Comparison of ENCODE assay signal across 1 cellular context in genomic region chr3:36373661-36374060, GRCh38.
TF ChIP-seq lines count a peak whose summit lies in the region.

No MANE protein-coding gene starts in this region.

TF ChIP-seq in H1, 55 proteins besides CTCF, POLR2A, EP300 and RAD21 (continued from another document):
- TF ChIP-seq CREB1 (IDR thresholded peaks at IDR 0.05): no peak
- TF ChIP-seq GABPA (IDR thresholded peaks at IDR 0.05; ENCODE audit: borderline replicate concordance, insufficient read depth, low read length): no peak
- no peak for TF ChIP-seq USF2 (IDR thresholded peaks at IDR 0.05; ENCODE audit: low read length)
- TF ChIP-seq ATF2 (IDR thresholded peaks at IDR 0.05; ENCODE audit: low read length): no peak
- TF ChIP-seq SP1 (IDR thresholded peaks at IDR 0.05; ENCODE audit: low read depth, low read length): no peak
- no peak for TF ChIP-seq E2F6 (IDR thresholded peaks at IDR 0.05)
- TF ChIP-seq TBP (IDR thresholded peaks at IDR 0.05; ENCODE audit: low read depth, low read length): no peak
- no peak for TF ChIP-seq SIX5 (IDR thresholded peaks at IDR 0.05; ENCODE audit: low read depth, low read length)
- no peak for TF ChIP-seq RBBP5 (IDR thresholded peaks at IDR 0.05; ENCODE audit: borderline replicate concordance, low read depth, low read length)
- no peak for TF ChIP-seq NANOG (IDR thresholded peaks at IDR 0.05; ENCODE audit: insufficient read depth, low read depth, low read length, poor library complexity, severe bottlenecking)
